Comparison of ENCODE assay signal across 20 cellular contexts in the genomic region with DNA sequence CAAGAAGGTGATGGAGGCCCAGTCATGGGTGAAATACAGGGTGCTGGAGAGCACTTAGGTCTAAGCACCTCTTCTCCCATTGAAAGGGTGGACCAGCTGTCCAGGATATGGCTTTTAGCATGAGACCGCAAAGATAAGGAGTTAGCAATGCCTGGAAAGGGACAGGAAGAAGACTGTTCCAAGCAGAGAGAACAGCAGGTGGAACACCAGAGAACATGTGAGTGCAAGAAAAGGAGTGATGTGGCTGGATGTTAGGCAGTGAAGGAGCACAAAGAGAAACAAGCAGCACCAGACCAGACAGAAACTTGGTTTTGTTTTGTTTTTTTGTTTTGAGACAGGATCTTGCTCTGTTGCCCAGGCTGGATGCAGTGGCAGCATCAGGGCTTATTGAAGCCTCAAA. TPM values are rescaled to one million over a fixed set of nuclear protein-coding genes. Genes with fewer than 3 reads are reported as not detected.
DNase-seq lines count a peak whose midpoint lies in the region; ATAC-seq, FAIRE-seq and TF ChIP-seq lines count a peak whose summit lies in the region.
"Had no signal": no experiment of that assay in that cellular context is flagged by ENCODE, and none has a peak within 500 bp of the region (broad histone marks: within the 10 kb centered on the region; RNA-seq: fewer than 3 reads in every experiment).

No MANE protein-coding gene starts in this region.

- peaks cover 34% of the 10 kb centered on the region for H3K27me3 Mint-ChIP-seq in stimulated activated naive CD8-positive, alpha-beta T cell treated with anti-CD3 and anti-CD28 coated beads, Interleukin-15, amount 100 ng/mL, for 72 hours
- H3K27me3 Mint-ChIP-seq in activated CD4-positive, alpha-beta memory T cell treated with anti-CD3 and anti-CD28 coated beads, Interleukin-2, amount 10 ng/mL, durations not matched to agents 7 days and 5 days: peaks cover 43% of the 10 kb centered on the region

- POLR2A ChIA-PET in K562 (lab: Yijun Ruan, JAX): no interaction called here
- POLR2A ChIA-PET in activated CD4-positive, alpha-beta memory T cell treated with anti-CD3 and anti-CD28 coated beads, Interleukin-2, amount 10 ng/mL, durations not matched to agents 7 days and 5 days (lab: Charles Lee): no interaction called here

- H3K27ac ChIP-seq in K562 (ENCODE audit: extremely low read depth, low read depth, low read length): no peak overlapping the region

- no peak overlapping the region for H3K4me3 Mint-ChIP-seq in stimulated activated naive CD8-positive, alpha-beta T cell treated with anti-CD3 and anti-CD28 coated beads, Interleukin-15, amount 100 ng/mL, for 72 hours
- H3K4me3 Mint-ChIP-seq in activated CD4-positive, alpha-beta memory T cell treated with anti-CD3 and anti-CD28 coated beads, Interleukin-2, amount 10 ng/mL, durations not matched to agents 7 days and 5 days: no peak overlapping the region
- H3K4me3 Mint-ChIP-seq: CD4-positive, alpha-beta T cell had no signal

- no peaks in the 10 kb centered on the region for H4K20me1 ChIP-seq in K562 (replicated peaks; ENCODE audit: control insufficient read depth, insufficient read depth, low read length)

- H3K9me3 Mint-ChIP-seq in stimulated activated naive CD8-positive, alpha-beta T cell treated with anti-CD3 and anti-CD28 coated beads, Interleukin-15, amount 100 ng/mL, for 72 hours: no peaks in the 10 kb centered on the region
- H3K9me3 Mint-ChIP-seq in activated CD4-positive, alpha-beta memory T cell treated with anti-CD3 and anti-CD28 coated beads, Interleukin-2, amount 10 ng/mL, durations not matched to agents 7 days and 5 days: no peaks in the 10 kb centered on the region
- H3K9me3 Mint-ChIP-seq in activated naive CD4-positive, alpha-beta T cell treated with anti-CD3 and anti-CD28 coated beads, Interleukin-2, amount 50 U/mL, for 72 hours: no peaks in the 10 kb centered on the region
- H3K9me3 Mint-ChIP-seq: CD4-positive, alpha-beta T cell had no signal

- WGBS in K562 (ENCODE audit: insufficient coverage, low coverage, missing lambda C conversion rate): 0% methylated on average over 1 of the region's 1 CpG

- no peak overlapping the region for H3K4me3 ChIP-seq in K562
- H3K4me3 ChIP-seq: GM12878 had no signal

- no peaks in the 10 kb centered on the region for H3K36me3 ChIP-seq in K562 (ENCODE audit: control insufficient read depth, insufficient read depth, low read length)
- H3K36me3 ChIP-seq: BE2C had no signal

- H3K36me3 Mint-ChIP-seq in activated CD4-positive, alpha-beta memory T cell treated with anti-CD3 and anti-CD28 coated beads, Interleukin-2, amount 10 ng/mL, durations not matched to agents 7 days and 5 days (ENCODE audit: low read depth): no peaks in the 10 kb centered on the region
- no peaks in the 10 kb centered on the region for H3K36me3 Mint-ChIP-seq in activated naive CD4-positive, alpha-beta T cell treated with anti-CD3 and anti-CD28 coated beads, Interleukin-2, amount 50 U/mL, for 72 hours

- TF ChIP-seq CTCF in K562 (IDR thresholded peaks at IDR 0.05 in 2 of 3, conservative IDR thresholded peaks at IDR 0.05 in 1 of 3; ENCODE audit: insufficient read depth in 2 of 3, low read depth in 1 of 3, low read length in 3 of 3): no peak

- peaks cover 9 to 32% of the 10 kb centered on the region in 2 experiments; a peak in 4 of 5 replicates for H3K4me1 ChIP-seq in K562 (replicated peaks in 1 of 2; ENCODE audit: control insufficient read depth in 2 of 2, insufficient read depth in 2 of 2, low read length in 2 of 2)
- H3K4me1 ChIP-seq: BE2C, Caco-2 had no signal

- no peaks in the 10 kb centered on the region for H3K27me3 ChIP-seq in K562 (ENCODE audit: control insufficient read depth in 2 of 2, insufficient read depth in 2 of 2, low read length in 2 of 2)
- H3K27me3 ChIP-seq: BE2C had no signal

- no peaks in the 10 kb centered on the region for H3K79me2 ChIP-seq in K562 (ENCODE audit: control insufficient read depth, insufficient read depth, low read length)

- 0 out of 2 replicates have a peak, but pooled peaks cover 2% of the 10 kb centered on the region for H3K9me3 ChIP-seq in K562 (replicated peaks; ENCODE audit: control insufficient read depth, insufficient read depth, low read depth, low read length)
- H3K9me3 ChIP-seq: BE2C, Caco-2 had no signal

- H3K4me1 Mint-ChIP-seq in stimulated activated naive CD8-positive, alpha-beta T cell treated with anti-CD3 and anti-CD28 coated beads, Interleukin-15, amount 100 ng/mL, for 72 hours: no peaks in the 10 kb centered on the region
- H3K4me1 Mint-ChIP-seq in activated CD4-positive, alpha-beta memory T cell treated with anti-CD3 and anti-CD28 coated beads, Interleukin-2, amount 10 ng/mL, durations not matched to agents 7 days and 5 days: peaks cover 8% of the 10 kb centered on the region

- no peak overlapping the region for H3K27ac Mint-ChIP-seq in stimulated activated naive CD8-positive, alpha-beta T cell treated with anti-CD3 and anti-CD28 coated beads, Interleukin-15, amount 100 ng/mL, for 72 hours
- H3K27ac Mint-ChIP-seq in activated CD4-positive, alpha-beta memory T cell treated with anti-CD3 and anti-CD28 coated beads, Interleukin-2, amount 10 ng/mL, durations not matched to agents 7 days and 5 days: no peak overlapping the region
- no peak overlapping the region for H3K27ac Mint-ChIP-seq in activated naive CD4-positive, alpha-beta T cell treated with anti-CD3 and anti-CD28 coated beads, Interleukin-2, amount 50 U/mL, for 72 hours
- H3K27ac Mint-ChIP-seq: CD4-positive, alpha-beta T cell had no signal

- peak; percentile 7 for DNase-seq in activated CD8-positive, alpha-beta memory T cell treated with anti-CD3 and anti-CD28 coated beads, Interleukin-2, amount 50 U/mL, for 48 hours
- no peak for DNase-seq in activated CD8-positive, alpha-beta memory T cell treated with anti-CD3 and anti-CD28 coated beads, Interleukin-2, amount 50 U/mL, for 4 hours
- DNase-seq in NCI-H187 treated with DMSO at 0.1 percent for 48 hours (lab: John Stamatoyannopoulos, UW) (peak; percentile 71), K562 (ENCODE audit: extremely low read depth in 1 of 4, low spot score in 3 of 4) (no peak)
- no peak for DNase-seq in stimulated activated naive CD8-positive, alpha-beta T cell treated with anti-CD3 and anti-CD28 coated beads, Interleukin-15, amount 100 ng/mL, for 72 hours
- DNase-seq in activated CD4-positive, alpha-beta memory T cell treated with anti-CD3 and anti-CD28 coated beads, Interleukin-2, amount 10 ng/mL, durations not matched to agents 7 days and 5 days: no peak
- no peak for DNase-seq in activated naive CD4-positive, alpha-beta T cell treated with anti-CD3 and anti-CD28 coated beads, Interleukin-2, amount 50 U/mL, for 72 hours (ENCODE audit: low spot score in 2 of 2)
- DNase-seq: ACHN; BE2C; C1 segment of cervical spinal cord; Caco-2; CD4-positive, alpha-beta T cell; EL; HCEC 1CT had no signal

- no peak for FAIRE-seq in K562 (lab: Jason Lieb, UNC)
- FAIRE-seq: A204.1, D721Med, GM12878 had no signal

- CTCF ChIA-PET in K562 (lab: Yijun Ruan, JAX; ENCODE audit: low intra/inter-chr PET ratio): no interaction called here
- CTCF ChIA-PET in activated CD4-positive, alpha-beta memory T cell treated with anti-CD3 and anti-CD28 coated beads, Interleukin-2, amount 10 ng/mL, durations not matched to agents 7 days and 5 days (lab: Charles Lee): no interaction called here

- TF ChIP-seq POLR2A in K562 (conservative IDR thresholded peaks at IDR 0.05): no peak

- no peak for TF ChIP-seq EP300 in K562 (IDR thresholded peaks at IDR 0.05; ENCODE audit: low read length)

- ATAC-seq in K562: no peak
- no peak for ATAC-seq in stimulated activated naive CD8-positive, alpha-beta T cell treated with anti-CD3 and anti-CD28 coated beads, Interleukin-15, amount 100 ng/mL, for 72 hours
- no peak for ATAC-seq in activated naive CD4-positive, alpha-beta T cell treated with anti-CD3 and anti-CD28 coated beads, Interleukin-2, amount 50 U/mL, for 72 hours
- ATAC-seq: GM12878 had no signal

- in situ Hi-C loops in K562 (cut with MboI): no loop called here

- no peak overlapping the region for H3K4me2 ChIP-seq in K562 (ENCODE audit: insufficient read depth, low read length)

- TF ChIP-seq RAD21 in K562 (CRISPR knock-in tag; conservative IDR thresholded peaks at IDR 0.05 in 1 of 2, IDR thresholded peaks at IDR 0.05 in 1 of 2): no peak

- no peak overlapping the region for H2AFZ ChIP-seq in K562 (ENCODE audit: low read depth, low read length)

- BruUV-seq in K562 (replicated peaks; lab: Mats Ljungman, UMichigan): no TSS peak

- H3K9me1 ChIP-seq in K562 (ENCODE audit: control insufficient read depth, insufficient read depth, low read length): no peaks in the 10 kb centered on the region

- intact Hi-C loops in K562 (cut with micrococcal nuclease): no loop called here

- no peak overlapping the region for H3K9ac ChIP-seq in K562 (ENCODE audit: insufficient read depth in 1 of 2, low read depth in 2 of 2, low read length in 2 of 2)

RNA-seq across cellular contexts. Expression of gene CCL1, which starts 45.4 kb away (rescaled TPM):
- not detected in 2 replicates for total RNA-seq in K562 (2011; cell fraction: chromatin; rRNA removed; ENCODE audit: low replicate concordance)
- not detected in 2 replicates for total RNA-seq in K562 (2011; cell fraction: nucleolus; rRNA removed)
- not detected in 2 replicates for total RNA-seq in K562 (2011; cell fraction: nucleoplasm; rRNA removed)
- total RNA-seq in K562 (2014; rRNA removed) (0.29 TPM in 1 of 2 replicates, not detected in the other), K562 (2014; rRNA removed; fragmentation: Illumina TruSeq; extraction: Trizol) (not detected in 2 replicates), K562 (2015; rRNA removed; fragmentation: Illumina TruSeq; extraction: Trizol) (not detected in 2 replicates), K562 (2021) (not detected in 2 replicates)
- polyA plus RNA-seq in K562 (2011; rRNA removed) (not detected in 2 replicates), K562 (2014; fragmentation: Illumina TruSeq; extraction: Trizol) (not detected in 2 replicates), K562 (2014; fragmentation: Nextera tagmentation; extraction: Ambion mirVana) (under 1 TPM in 1 of 2 experiments, not detected in 1; 0.45 TPM), K562 (2014; rRNA removed) (not detected in 2 replicates)
- not detected in 2 replicates for polyA plus RNA-seq in K562 (2011; cell fraction: cytosol; rRNA removed)
- not detected in 2 replicates for polyA plus RNA-seq in K562 (2011; cell fraction: nucleus; rRNA removed)
- polyA plus RNA-seq in K562 (2012): not detected in 2 replicates
- not detected in 2 replicates for polyA minus RNA-seq in K562 (2011; rRNA and poly(A)+ RNA removed)
- polyA minus RNA-seq in K562 (2011; cell fraction: cytosol; rRNA and poly(A)+ RNA removed): not detected in 2 replicates
- not detected in 2 replicates for polyA minus RNA-seq in K562 (2011; cell fraction: nucleus; rRNA and poly(A)+ RNA removed)
- total RNA-seq in activated CD4-positive, alpha-beta memory T cell treated with anti-CD3 and anti-CD28 coated beads, Interleukin-2, amount 10 ng/mL, durations not matched to agents 7 days and 5 days: 1 to 10 TPM; 4.8 to 6.8 TPM
- not detected for total RNA-seq in activated naive CD4-positive, alpha-beta T cell treated with anti-CD3 and anti-CD28 coated beads, Interleukin-2, amount 50 U/mL, for 72 hours
- total RNA-seq: Caco-2; CD4-positive, alpha-beta T cell; G401; H4; HT-29 had no signal

RNA-seq across cellular contexts. Expression of gene CCL13, which starts 52.2 kb away (rescaled TPM):
- total RNA-seq in K562 (2011; cell fraction: chromatin; rRNA removed; ENCODE audit: low replicate concordance): not detected in 2 replicates
- total RNA-seq in K562 (2011; cell fraction: nucleolus; rRNA removed): not detected in 2 replicates
- total RNA-seq in K562 (2011; cell fraction: nucleoplasm; rRNA removed): not detected in 2 replicates
- total RNA-seq in K562 (2014; rRNA removed) (not detected in 2 replicates), K562 (2014; rRNA removed; fragmentation: Illumina TruSeq; extraction: Trizol) (not detected in 2 replicates), K562 (2015; rRNA removed; fragmentation: Illumina TruSeq; extraction: Trizol) (not detected in 2 replicates), K562 (2021) (not detected in 2 replicates)
- polyA plus RNA-seq in K562 (2011; rRNA removed) (not detected in 2 replicates), K562 (2014; fragmentation: Illumina TruSeq; extraction: Trizol) (not detected in 2 replicates), K562 (2014; fragmentation: Nextera tagmentation; extraction: Ambion mirVana) (not detected), K562 (2014; rRNA removed) (not detected in 2 replicates)
- polyA plus RNA-seq in K562 (2011; cell fraction: cytosol; rRNA removed): not detected in 2 replicates
- polyA plus RNA-seq in K562 (2011; cell fraction: nucleus; rRNA removed): not detected in 2 replicates
- 0.24 TPM in 1 of 2 replicates, not detected in the other for polyA plus RNA-seq in K562 (2012)
- not detected in 2 replicates for polyA minus RNA-seq in K562 (2011; rRNA and poly(A)+ RNA removed)
- not detected in 2 replicates for polyA minus RNA-seq in K562 (2011; cell fraction: cytosol; rRNA and poly(A)+ RNA removed)
- polyA minus RNA-seq in K562 (2011; cell fraction: nucleus; rRNA and poly(A)+ RNA removed): not detected in 2 replicates
- not detected for total RNA-seq in activated CD4-positive, alpha-beta memory T cell treated with anti-CD3 and anti-CD28 coated beads, Interleukin-2, amount 10 ng/mL, durations not matched to agents 7 days and 5 days
- total RNA-seq in activated naive CD4-positive, alpha-beta T cell treated with anti-CD3 and anti-CD28 coated beads, Interleukin-2, amount 50 U/mL, for 72 hours: not detected
- total RNA-seq: Caco-2; CD4-positive, alpha-beta T cell; G401; GM12878; H4; HT-29 had no signal
- polyA plus RNA-seq: GM12878 had no signal

Comparison
In these comparisons a context has a peak if more than half of its experiments do, and no peak if none do; other contexts are left out.
1. DNase-seq: peak in activated CD8-positive, alpha-beta memory T cell treated with anti-CD3 and anti-CD28 coated beads, Interleukin-2, amount 50 U/mL, for 48 hours (single experiment) and NCI-H187 treated with DMSO at 0.1 percent for 48 hours (single experiment); none in activated CD8-positive, alpha-beta memory T cell treated with anti-CD3 and anti-CD28 coated beads, Interleukin-2, amount 50 U/mL, for 4 hours (single experiment), K562 (0 of 4), stimulated activated naive CD8-positive, alpha-beta T cell treated with anti-CD3 and anti-CD28 coated beads, Interleukin-15, amount 100 ng/mL, for 72 hours (0 of 2), activated CD4-positive, alpha-beta memory T cell treated with anti-CD3 and anti-CD28 coated beads, Interleukin-2, amount 10 ng/mL, durations not matched to agents 7 days and 5 days (single experiment) and activated naive CD4-positive, alpha-beta T cell treated with anti-CD3 and anti-CD28 coated beads, Interleukin-2, amount 50 U/mL, for 72 hours (0 of 2).
2. RNA of gene CCL1, which starts 45.4 kb away (total RNA-seq): 4.8 to 6.8 TPM in activated CD4-positive, alpha-beta memory T cell treated with anti-CD3 and anti-CD28 coated beads, Interleukin-2, amount 10 ng/mL, durations not matched to agents 7 days and 5 days; not detected in activated naive CD4-positive, alpha-beta T cell treated with anti-CD3 and anti-CD28 coated beads, Interleukin-2, amount 50 U/mL, for 72 hours and 0.29 TPM in K562; every median in the first group is over 4 times any median in the second.